9 cellular contexts compared by ENCODE assay signal in the genomic region with DNA sequence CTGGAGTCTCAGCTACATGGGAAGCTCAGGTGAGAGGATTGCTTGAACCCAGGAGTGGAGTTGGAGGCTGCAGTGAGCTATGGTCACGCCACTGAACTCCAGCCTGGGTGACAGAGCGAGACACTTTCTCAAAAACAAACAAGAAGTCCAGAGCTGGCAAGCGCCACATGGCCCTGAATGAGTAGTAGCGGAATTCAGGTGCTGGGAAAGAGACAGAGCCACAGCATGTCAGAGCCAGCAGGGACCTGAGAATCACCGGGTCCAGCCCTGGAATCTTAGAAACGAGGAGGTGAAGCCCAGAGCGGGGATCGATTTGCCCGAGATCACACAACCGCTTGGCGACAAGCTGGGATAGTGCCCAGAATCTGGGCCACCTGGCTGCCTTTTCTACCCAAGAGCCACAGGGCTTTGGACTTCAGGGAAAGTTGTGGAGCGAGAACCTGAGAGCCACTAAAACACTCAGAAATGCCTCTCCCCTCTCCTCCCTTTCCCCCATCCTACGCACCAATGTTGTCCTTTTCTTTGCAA. TPM values are rescaled to one million over a fixed set of nuclear protein-coding genes. Genes with fewer than 3 reads are reported as not detected.
DNase-seq lines count a peak whose midpoint lies in the region; TF ChIP-seq lines count a peak whose summit lies in the region.
"Had no signal": no experiment of that assay in that cellular context is flagged by ENCODE, and none has a peak within 500 bp of the region (broad histone marks: within the 10 kb centered on the region; RNA-seq: fewer than 3 reads in every experiment).

No MANE protein-coding gene starts in this region.

- TF ChIP-seq CTCF in LNCaP clone FGC (IDR thresholded peaks at IDR 0.05; ENCODE audit: control insufficient read depth, extremely low read depth, insufficient read depth) (no peak), esophagus squamous epithelium (IDR thresholded peaks at IDR 0.05) (no peak)

- no peaks in the 10 kb centered on the region for H3K9me3 ChIP-seq in esophagus squamous epithelium

- 46 to 63% methylated on average over 9 to 12 of the region's 13 CpGs for WGBS in esophagus squamous epithelium, 2 donors

- H3K27ac ChIP-seq in esophagus squamous epithelium, result peak overlapping the region; percentile 18 to 94 (median 73)
- H3K27ac ChIP-seq in rectal smooth muscle tissue (ENCODE audit: low read depth, low read length), result peak overlapping the region; percentile 6

- DNase-seq in LNCaP clone FGC (ENCODE audit: low read depth) (peak; percentile 33), esophagus squamous epithelium (lab: John Stamatoyannopoulos, UW) (no peak), islet precursor cell (no peak), NCI-H2196 (lab: John Stamatoyannopoulos, UW; ENCODE audit: unreplicated experiment) (no peak), ecto neural progenitor cell (ENCODE audit: low spot score) (no peak)
- DNase-seq: GOT3 had no signal

- H3K36me3 ChIP-seq in esophagus squamous epithelium, result peaks cover 10 to 77% (median 28%) of the 10 kb centered on the region in 3 donors
- H3K36me3 ChIP-seq in rectal smooth muscle tissue (ENCODE audit: control insufficient read depth, insufficient read depth, low read length), result peaks cover 24% of the 10 kb centered on the region

- intact Hi-C loops in esophagus squamous epithelium (cut with DNase I), result loop anchor here (5.0 kb wide), 1 partner anchor 127 kb away; no protein-coding TSS in a partner anchor

- TF ChIP-seq POLR2A in esophagus squamous epithelium (IDR thresholded peaks at IDR 0.05), result no peak

- H3K27me3 ChIP-seq in esophagus squamous epithelium, result no peaks in the 10 kb centered on the region
- H3K27me3 ChIP-seq in rectal smooth muscle tissue (ENCODE audit: control insufficient read depth, insufficient read depth, low read length), result no peaks in the 10 kb centered on the region

- H3K4me1 ChIP-seq in esophagus squamous epithelium (peaks cover 37 to 54% (median 47%) of the 10 kb centered on the region in 3 donors), rectal smooth muscle tissue (ENCODE audit: control insufficient read depth, insufficient read depth, low read length) (peaks cover 15% of the 10 kb centered on the region)

- peak overlapping the region; percentile 22 for H3K9ac ChIP-seq in rectal smooth muscle tissue (ENCODE audit: low read length)

- H3K4me3 ChIP-seq in LNCaP clone FGC (ENCODE audit: low read depth, low read length), result no peak overlapping the region
- H3K4me3 ChIP-seq in esophagus squamous epithelium, result no peak overlapping the region
- H3K4me3 ChIP-seq in rectal smooth muscle tissue (ENCODE audit: low read length), result no peak overlapping the region

RNA-seq across cellular contexts. Expression of gene ARL8A, which starts 9.8 kb away (rescaled TPM):
- total RNA-seq in esophagus squamous epithelium, result 10 to 100 TPM; 21.2 to 31.3 (median 23.1) TPM

RNA-seq across cellular contexts. Expression of gene GPR37L1, which starts 12.0 kb away (rescaled TPM):
- total RNA-seq in esophagus squamous epithelium, result under 1 TPM in 1 of 4 donors, not detected in 3; 0.09 TPM
- total RNA-seq: activated naive CD8-positive, alpha-beta T cell treated with anti-CD3 and anti-CD28 coated beads, Interleukin-2, amount 10 ng/mL, durations not matched to agents 7 days and 5 days; chondrocyte had no signal

RNA-seq across cellular contexts. Expression of gene PTPN7, which starts 25.7 kb away (rescaled TPM):
- total RNA-seq in esophagus squamous epithelium, result 1 to 10 TPM; 1.9 to 5.5 (median 3.1) TPM
- total RNA-seq: chondrocyte had no signal

RNA-seq across cellular contexts. Expression of gene LGR6, which starts 58.9 kb away (rescaled TPM):
- 1 to 10 TPM in 3 of 4 donors, under 1 TPM in 1; 0.53 to 6.4 (median 2.9) TPM for total RNA-seq in esophagus squamous epithelium
